Comparison of ENCODE assay signal across 10 cellular contexts in the genomic region with DNA sequence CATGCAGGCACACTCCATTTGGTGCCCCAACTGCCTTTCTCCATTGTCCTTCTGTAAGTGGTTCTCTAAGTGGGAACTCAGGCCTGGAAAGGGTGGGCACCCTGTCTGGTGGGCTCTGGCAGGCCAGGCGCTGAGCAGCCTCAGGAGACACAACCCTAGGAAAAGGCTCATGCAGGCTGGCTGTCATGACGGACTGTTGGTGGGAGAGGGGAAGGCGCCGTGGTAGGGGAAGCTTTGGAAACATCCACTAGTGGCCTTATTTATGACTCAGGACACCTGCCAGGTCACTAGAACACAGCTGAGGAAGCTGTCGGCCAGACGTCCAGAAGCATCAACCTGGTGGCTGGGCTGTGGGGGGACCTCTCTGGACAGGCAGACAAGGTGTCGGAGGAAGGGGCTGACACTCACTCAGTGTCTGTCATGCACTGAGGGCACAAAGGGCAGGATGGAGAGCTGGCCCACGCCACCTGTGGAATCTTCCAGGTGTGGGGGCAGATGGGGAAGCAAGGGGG.
DNase-seq lines count a peak whose midpoint lies in the region; ATAC-seq and TF ChIP-seq lines count a peak whose summit lies in the region.
"Had no signal": no experiment of that assay in that cellular context is flagged by ENCODE, and none has a peak within 500 bp of the region (broad histone marks: within the 10 kb centered on the region; RNA-seq: fewer than 3 reads in every experiment).

No MANE protein-coding gene starts in this region.

- 72 to 84% methylated on average over 7 of the region's 8 CpGs for WGBS in body of pancreas, 2 donors

- intact Hi-C loops in Caco-2 (cut with micrococcal nuclease; ENCODE audit: unreplicated experiment) (no loop called here), body of pancreas (cut with DNase I) (no loop called here)

- H3K4me1 ChIP-seq in Caco-2 (no peaks in the 10 kb centered on the region), body of pancreas (peaks cover 9% of the 10 kb centered on the region)

- POLR2A ChIA-PET in AG04450 (lab: Yijun Ruan, JAX) (no interaction called here), Caco-2 (lab: Charles Lee) (no interaction called here)

- CTCF ChIA-PET in AG04450 (lab: Charles Lee) = no interaction called here
- CTCF ChIA-PET in Caco-2 (lab: Charles Lee) = no interaction called here

- peaks cover 7% of the 10 kb centered on the region for H3K4me1 Mint-ChIP-seq in Caco-2 (ENCODE audit: low read depth, unreplicated experiment)
- H3K4me1 Mint-ChIP-seq in natural killer cell treated with Interleukin-12 subunit alpha and Interleukin-12 subunit beta and Interleukin-15 and Interleukin-18, amount 100 ng/mL, for 72 hours (ENCODE audit: low read depth in 2 of 2) = peaks cover 12 to 16% of the 10 kb centered on the region in 2 donors

- H3K9me3 Mint-ChIP-seq in Caco-2 (ENCODE audit: unreplicated experiment) = peaks cover 15% of the 10 kb centered on the region
- H3K9me3 Mint-ChIP-seq in natural killer cell treated with Interleukin-12 subunit alpha and Interleukin-12 subunit beta and Interleukin-15 and Interleukin-18, amount 100 ng/mL, for 72 hours = no peaks in the 10 kb centered on the region

- peak; percentile 34 for ATAC-seq in body of pancreas
- no peak for ATAC-seq in natural killer cell treated with Interleukin-12 subunit alpha and Interleukin-12 subunit beta and Interleukin-15 and Interleukin-18, amount 100 ng/mL, for 72 hours
- ATAC-seq in GM19035 (IDR thresholded peaks at IDR 0.05; ENCODE audit: unreplicated experiment) = no peak

- no peaks in the 10 kb centered on the region for H3K27me3 Mint-ChIP-seq in Caco-2 (ENCODE audit: insufficient read depth, unreplicated experiment)
- H3K27me3 Mint-ChIP-seq in natural killer cell treated with Interleukin-12 subunit alpha and Interleukin-12 subunit beta and Interleukin-15 and Interleukin-18, amount 100 ng/mL, for 72 hours = no peaks in the 10 kb centered on the region

- H3K27ac Mint-ChIP-seq in Caco-2 (ENCODE audit: unreplicated experiment) = peak overlapping the region; percentile 92
- peak overlapping the region; percentile 32 to 71 for H3K27ac Mint-ChIP-seq in natural killer cell treated with Interleukin-12 subunit alpha and Interleukin-12 subunit beta and Interleukin-15 and Interleukin-18, amount 100 ng/mL, for 72 hours

- H3K36me3 ChIP-seq in Caco-2 (ENCODE audit: control insufficient read depth, insufficient read depth, low read length) = peaks cover 7% of the 10 kb centered on the region
- H3K36me3 ChIP-seq in body of pancreas (replicated peaks in 1 of 2; ENCODE audit: insufficient read depth in 1 of 2, low read depth in 2 of 2) = no peaks in the 10 kb centered on the region

- no peak for DNase-seq in AG04450 (ENCODE audit: low read depth, low spot score)
- DNase-seq in Caco-2 = no peak
- DNase-seq in body of pancreas = peak in 1 of 4 donors; percentile 31
- peak; percentile 56 for DNase-seq in natural killer cell treated with Interleukin-12 subunit alpha and Interleukin-12 subunit beta and Interleukin-15 and Interleukin-18, amount 100 ng/mL, for 72 hours (ENCODE audit: low spot score)
- no peak for DNase-seq in kidney tubule cell (ENCODE audit: low spot score)
- no peak for DNase-seq in activated CD4-positive, CD25-positive, alpha-beta regulatory T cell treated with anti-CD3 and anti-CD28 coated beads, Interleukin-2, amount 50 U/mL, for 72 hours
- no peak for DNase-seq in amniotic stem cell (lab: John Stamatoyannopoulos, UW)
- DNase-seq: effector memory CD4-positive, alpha-beta T cell; NCI-H187 treated with DMSO at 0.1 percent for 48 hours had no signal

- no peaks in the 10 kb centered on the region for H3K27me3 ChIP-seq in AG04450 (ENCODE audit: control insufficient read depth, insufficient read depth, low read length)
- H3K27me3 ChIP-seq in Caco-2 (replicated peaks; ENCODE audit: control insufficient read depth, insufficient read depth, low read length) = no peaks in the 10 kb centered on the region
- no peaks in the 10 kb centered on the region for H3K27me3 ChIP-seq in body of pancreas

- H3K4me3 Mint-ChIP-seq in Caco-2 (ENCODE audit: unreplicated experiment) = no peak overlapping the region
- no peak overlapping the region for H3K4me3 Mint-ChIP-seq in natural killer cell treated with Interleukin-12 subunit alpha and Interleukin-12 subunit beta and Interleukin-15 and Interleukin-18, amount 100 ng/mL, for 72 hours

- no peaks in the 10 kb centered on the region; the same call in 1 of the 2 replicates for H3K9me3 ChIP-seq in AG04450 (ENCODE audit: control insufficient read depth, insufficient read depth, low read length)
- peaks cover 17% of the 10 kb centered on the region for H3K9me3 ChIP-seq in Caco-2
- H3K9me3 ChIP-seq in body of pancreas = no peaks in the 10 kb centered on the region

- H3K4me3 ChIP-seq in AG04450 (ENCODE audit: low read depth, low read length) (no peak overlapping the region), Caco-2 (ENCODE audit: low read depth, low read length) (no peak overlapping the region), body of pancreas (no peak overlapping the region)

- no TSS peak for BruUV-seq in Caco-2 (replicated peaks; lab: Mats Ljungman, UMichigan)

- H3K27ac ChIP-seq in AG04450 (ENCODE audit: low read depth, low read length) (peak overlapping the region; percentile 34), body of pancreas (peak overlapping the region in 1 of 4 donors; percentile 75)

- no peak for TF ChIP-seq POLR2A in body of pancreas (IDR thresholded peaks at IDR 0.05)

- H3K36me3 Mint-ChIP-seq in Caco-2 (ENCODE audit: insufficient read depth, unreplicated experiment) = peaks cover 73% of the 10 kb centered on the region
- no peaks in the 10 kb centered on the region for H3K36me3 Mint-ChIP-seq in natural killer cell treated with Interleukin-12 subunit alpha and Interleukin-12 subunit beta and Interleukin-15 and Interleukin-18, amount 100 ng/mL, for 72 hours

- TF ChIP-seq CTCF in AG04450 (IDR thresholded peaks at IDR 0.05; ENCODE audit: low read depth, low read length) (no peak), Caco-2 (IDR thresholded peaks at IDR 0.05; ENCODE audit: insufficient read depth in 1 of 2, low read depth in 1 of 2, low read length in 1 of 2, severe bottlenecking in 1 of 2, unreplicated experiment in 1 of 2) (no peak), body of pancreas (IDR thresholded peaks at IDR 0.05) (no peak)
